Comparison of ENCODE assay signal across 1 cellular context in the genomic region with DNA sequence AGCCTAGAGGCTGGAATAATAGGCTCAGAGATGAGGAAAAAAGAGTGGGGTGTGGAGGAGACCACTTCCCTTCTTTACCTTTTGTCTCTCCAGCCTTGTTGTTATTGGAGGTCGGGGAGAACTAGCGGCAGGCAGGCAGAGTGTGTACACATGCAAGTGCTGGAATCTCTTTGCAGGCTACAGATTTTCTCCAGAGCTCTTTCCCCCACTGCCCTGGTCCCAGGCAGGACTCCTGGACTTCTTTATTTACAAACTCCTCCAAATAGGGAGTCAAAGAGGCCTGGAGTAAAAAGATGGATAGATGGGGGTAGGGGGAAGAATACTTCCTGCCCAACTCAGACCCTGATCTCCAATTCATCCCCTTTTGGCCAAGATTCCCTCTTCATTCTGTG.
TF ChIP-seq lines count a peak whose summit lies in the region.

No MANE protein-coding gene starts in this region.

TF ChIP-seq in liver, 16 proteins besides CTCF, POLR2A, EP300 and RAD21 (continued from another document):
- TF ChIP-seq, protein P1, sequence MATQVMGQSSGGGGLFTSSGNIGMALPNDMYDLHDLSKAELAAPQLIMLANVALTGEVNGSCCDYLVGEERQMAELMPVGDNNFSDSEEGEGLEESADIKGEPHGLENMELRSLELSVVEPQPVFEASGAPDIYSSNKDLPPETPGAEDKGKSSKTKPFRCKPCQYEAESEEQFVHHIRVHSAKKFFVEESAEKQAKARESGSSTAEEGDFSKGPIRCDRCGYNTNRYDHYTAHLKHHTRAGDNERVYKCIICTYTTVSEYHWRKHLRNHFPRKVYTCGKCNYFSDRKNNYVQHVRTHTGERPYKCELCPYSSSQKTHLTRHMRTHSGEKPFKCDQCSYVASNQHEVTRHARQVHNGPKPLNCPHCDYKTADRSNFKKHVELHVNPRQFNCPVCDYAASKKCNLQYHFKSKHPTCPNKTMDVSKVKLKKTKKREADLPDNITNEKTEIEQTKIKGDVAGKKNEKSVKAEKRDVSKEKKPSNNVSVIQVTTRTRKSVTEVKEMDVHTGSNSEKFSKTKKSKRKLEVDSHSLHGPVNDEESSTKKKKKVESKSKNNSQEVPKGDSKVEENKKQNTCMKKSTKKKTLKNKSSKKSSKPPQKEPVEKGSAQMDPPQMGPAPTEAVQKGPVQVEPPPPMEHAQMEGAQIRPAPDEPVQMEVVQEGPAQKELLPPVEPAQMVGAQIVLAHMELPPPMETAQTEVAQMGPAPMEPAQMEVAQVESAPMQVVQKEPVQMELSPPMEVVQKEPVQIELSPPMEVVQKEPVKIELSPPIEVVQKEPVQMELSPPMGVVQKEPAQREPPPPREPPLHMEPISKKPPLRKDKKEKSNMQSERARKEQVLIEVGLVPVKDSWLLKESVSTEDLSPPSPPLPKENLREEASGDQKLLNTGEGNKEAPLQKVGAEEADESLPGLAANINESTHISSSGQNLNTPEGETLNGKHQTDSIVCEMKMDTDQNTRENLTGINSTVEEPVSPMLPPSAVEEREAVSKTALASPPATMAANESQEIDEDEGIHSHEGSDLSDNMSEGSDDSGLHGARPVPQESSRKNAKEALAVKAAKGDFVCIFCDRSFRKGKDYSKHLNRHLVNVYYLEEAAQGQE (IDR thresholded peaks at IDR 0.05): no peak
- TF ChIP-seq GABPA (IDR thresholded peaks at IDR 0.05 in 1 of 2, conservative IDR thresholded peaks at IDR 0.05 in 1 of 2): no peak
- TF ChIP-seq NR2F2 (IDR thresholded peaks at IDR 0.05): no peak
- no peak for TF ChIP-seq TAF1 (conservative IDR thresholded peaks at IDR 0.05)
- no peak for TF ChIP-seq HNF4A (conservative IDR thresholded peaks at IDR 0.05)
